ENCODE assay signal across 14 cellular contexts in genomic region chr5:69238760-69239251, GRCh38. TPM values are rescaled to one million over a fixed set of nuclear protein-coding genes. Genes with fewer than 3 reads are reported as not detected.
DNase-seq lines count a peak whose midpoint lies in the region; ATAC-seq and TF ChIP-seq lines count a peak whose summit lies in the region.
"Had no signal": no experiment of that assay in that cellular context is flagged by ENCODE, and none has a peak within 500 bp of the region (broad histone marks: within the 10 kb centered on the region; RNA-seq: fewer than 3 reads in every experiment).

No MANE protein-coding gene starts in this region.

- no peaks in the 10 kb centered on the region; the same call in 1 of the 2 replicates for H3K9me3 ChIP-seq in AG04450 (ENCODE audit: control insufficient read depth, insufficient read depth, low read length)
- no peaks in the 10 kb centered on the region for H3K9me3 ChIP-seq in testis
- no peaks in the 10 kb centered on the region for H3K9me3 ChIP-seq in gastroesophageal sphincter
- H3K9me3 ChIP-seq: tibial nerve had no signal

- DNase-seq in AG04450 (ENCODE audit: low read depth, low spot score) (peak; percentile 73), HT1080 (ENCODE audit: low read depth) (peak; percentile 83), astrocyte of the hippocampus (ENCODE audit: low read depth, low spot score) (peak; percentile 54), iris pigment epithelial cell (ENCODE audit: low read depth) (peak; percentile 92), testis (no peak)
- DNase-seq in stimulated activated CD4-positive, alpha-beta T cell treated with anti-CD3 and anti-CD28 coated beads, Interleukin-4, amount 100 ng/mL, for 24 hours = no peak
- DNase-seq: activated CD4-positive, CD25-positive, alpha-beta regulatory T cell; activated effector memory CD4-positive, alpha-beta T cell treated with Interleukin-2 at 50 U/mL for 16 hours; NCI-H1930; occipital lobe had no signal

- H3K27ac ChIP-seq in AG04450 (ENCODE audit: low read depth, low read length) (peak overlapping the region; percentile 92), testis (no peak overlapping the region), gastroesophageal sphincter (no peak overlapping the region)
- H3K27ac ChIP-seq: BLaER1, tibial nerve had no signal

- TF ChIP-seq EP300 in gastroesophageal sphincter (IDR thresholded peaks at IDR 0.05) = no peak

- intact Hi-C loops in testis (cut with DNase I; ENCODE audit: low total_unique reads) = no loop called here

- H3K4me1 ChIP-seq in testis (peaks cover 11% of the 10 kb centered on the region), gastroesophageal sphincter (peaks cover 0 to 50% (median 8%) of the 10 kb centered on the region in 3 donors)

- CTCF ChIA-PET in AG04450 (lab: Charles Lee) = no interaction called here

- H3K36me3 ChIP-seq in testis (ENCODE audit: low read depth, missing control alignments) (no peaks in the 10 kb centered on the region), gastroesophageal sphincter (peaks cover 0 to 31% of the 10 kb centered on the region in 2 donors)

- no peak overlapping the region; the same call in 1 of the 2 replicates for H3K4me3 ChIP-seq in AG04450 (ENCODE audit: low read depth, low read length)
- no peak overlapping the region for H3K4me3 ChIP-seq in testis
- H3K4me3 ChIP-seq in gastroesophageal sphincter = no peak overlapping the region
- H3K4me3 ChIP-seq: BLaER1, tibial nerve had no signal

- no peak for ATAC-seq in gastroesophageal sphincter
- ATAC-seq in HG02759 (IDR thresholded peaks at IDR 0.05; ENCODE audit: unreplicated experiment) = no peak

- POLR2A ChIA-PET in AG04450 (lab: Yijun Ruan, JAX) = interaction anchor here (0.6 to 1.0 kb wide), 2 partner anchors 20 to 49 kb away, joined by 4 to 7 read pairs; partner anchors contain the start of gene CENPH

- 90 to 93% methylated on average over 6 of the region's 6 CpGs for WGBS in testis, 2 donors
- 54 to 62% methylated on average over 6 of the region's 6 CpGs for WGBS in gastroesophageal sphincter (ENCODE audit: low coverage in 1 of 2), 2 donors

- H3K27me3 ChIP-seq in AG04450 (ENCODE audit: control insufficient read depth, insufficient read depth, low read length) (no peaks in the 10 kb centered on the region), testis (no peaks in the 10 kb centered on the region), gastroesophageal sphincter (no peaks in the 10 kb centered on the region)
- H3K27me3 ChIP-seq: BLaER1, tibial nerve had no signal

- no peak for TF ChIP-seq CTCF in AG04450 (IDR thresholded peaks at IDR 0.05; ENCODE audit: low read depth, low read length)
- no peak for TF ChIP-seq CTCF in testis (IDR thresholded peaks at IDR 0.05)
- no peak for TF ChIP-seq CTCF in gastroesophageal sphincter (IDR thresholded peaks at IDR 0.05)

- no peak for TF ChIP-seq POLR2A in testis (IDR thresholded peaks at IDR 0.05)
- no peak for TF ChIP-seq POLR2A in gastroesophageal sphincter (IDR thresholded peaks at IDR 0.05)

RNA-seq across cellular contexts. Expression of gene CDK7, which starts 4.1 kb away (rescaled TPM):
- polyA plus RNA-seq in AG04450 (2011; rRNA removed) (153 and 212 TPM in 2 replicates), testis (ENCODE audit: insufficient read depth, low read depth, low replicate concordance) (86.0 TPM)
- 63.7 and 110 TPM in 2 replicates for polyA minus RNA-seq in AG04450 (2011; rRNA and poly(A)+ RNA removed)
- 55.3 and 83.2 TPM in 2 replicates for total RNA-seq in HT1080 (2014; rRNA removed; shearing (Covaris generic))
- 53.8 and 59.1 TPM in 2 replicates for polyA plus RNA-seq in HT1080 (2015; cell fraction: cytosol; rRNA removed)
- 41.3 and 50.2 TPM in 2 replicates for polyA plus RNA-seq in HT1080 (2015; cell fraction: nucleus; rRNA removed)
- total RNA-seq in testis (10 to 100 TPM; 31.7 to 35.1 TPM), gastroesophageal sphincter (10 to 100 TPM; 14.7 to 26.3 (median 22.5) TPM)

RNA-seq across cellular contexts. Expression of gene CENPH, which starts 49.4 kb away (rescaled TPM):
- polyA plus RNA-seq in AG04450 (2011; rRNA removed) (3.8 and 5.9 TPM in 2 replicates), testis (ENCODE audit: insufficient read depth, low read depth, low replicate concordance) (38.9 TPM)
- 0.83 and 1.5 TPM in 2 replicates for polyA minus RNA-seq in AG04450 (2011; rRNA and poly(A)+ RNA removed)
- total RNA-seq in HT1080 (2014; rRNA removed; shearing (Covaris generic)) = 43.9 and 50.4 TPM in 2 replicates
- polyA plus RNA-seq in HT1080 (2015; cell fraction: cytosol; rRNA removed) = 65.3 and 75.0 TPM in 2 replicates
- 29.0 and 29.6 TPM in 2 replicates for polyA plus RNA-seq in HT1080 (2015; cell fraction: nucleus; rRNA removed)
- total RNA-seq in testis (10 to 100 TPM; 26.9 to 38.0 TPM), gastroesophageal sphincter (1 to 10 TPM in 2 of 4 donors, under 1 TPM in 1, not detected in 1; 0.81 to 5.0 (median 1.5) TPM)

Comparison
In these comparisons a context has a peak if more than half of its experiments do, and no peak if none do; other contexts are left out.
1. DNase-seq: peak in AG04450 (single experiment), HT1080 (single experiment), astrocyte of the hippocampus (single experiment) and iris pigment epithelial cell (single experiment); none in stimulated activated CD4-positive, alpha-beta T cell treated with anti-CD3 and anti-CD28 coated beads, Interleukin-4, amount 100 ng/mL, for 24 hours (single experiment) and testis (single experiment).